Comparison of ENCODE assay signal across 9 cellular contexts in genomic region chr9:127347831-127348699, GRCh38. TPM values are rescaled to one million over a fixed set of nuclear protein-coding genes. Genes with fewer than 3 reads are reported as not detected.
A peak's percentile ranks its signal among the peaks of the same experiment; 100 is the strongest.
DNase-seq lines count a peak whose midpoint lies in the region; ATAC-seq and TF ChIP-seq lines count a peak whose summit lies in the region.
"Had no signal": no experiment of that assay in that cellular context is flagged by ENCODE, and none has a peak within 500 bp of the region (broad histone marks: within the 10 kb centered on the region; RNA-seq: fewer than 3 reads in every experiment).

No MANE protein-coding gene starts in this region.

- intact Hi-C loops in adrenal gland (cut with DNase I) = no loop called here

- POLR2A ChIA-PET in BJ (lab: Charles Lee) = interaction anchor here (0.7 kb wide), 1 partner anchor 143 kb away, joined by 4 read pairs; no protein-coding TSS in a partner anchor

- peak; percentile 40 for TF ChIP-seq RAD21 in Ishikawa (IDR thresholded peaks at IDR 0.05; ENCODE audit: low read depth)

- CTCF ChIA-PET in BJ (lab: Yijun Ruan, JAX) = interaction anchor here (0.6 to 2.5 kb wide), 13 partner anchors 11 to 411 kb away, joined by 3 to 22 read pairs (median 5); no protein-coding TSS in a partner anchor

- H3K27me3 ChIP-seq in BJ (ENCODE audit: control insufficient read depth, insufficient read depth, low read length) (no peaks in the 10 kb centered on the region), adrenal gland (no peaks in the 10 kb centered on the region)

- no peaks in the 10 kb centered on the region for H3K9me3 ChIP-seq in adrenal gland (replicated peaks in 1 of 3)
- H3K9me3 ChIP-seq: neutrophil had no signal

- no peak for ATAC-seq in HG02840 (IDR thresholded peaks at IDR 0.05; ENCODE audit: low FRiP score, unreplicated experiment)

- no peak overlapping the region for H3K27ac ChIP-seq in adrenal gland
- H3K27ac ChIP-seq: neutrophil had no signal

- H3K4me1 ChIP-seq in adrenal gland (replicated peaks in 1 of 2) = no peaks in the 10 kb centered on the region

- TF ChIP-seq CTCF in BJ (IDR thresholded peaks at IDR 0.05; ENCODE audit: insufficient read depth, low read depth, low read length) (peak; percentile 75), adrenal gland (IDR thresholded peaks at IDR 0.05) (peak; percentile 33 to 70 (median 46))

- DNase-seq in BJ (ENCODE audit: low read depth) (no peak), adrenal gland (peak in 4 of 7 donors; percentile 25 to 64 (median 33)), left kidney (ENCODE audit: low read depth, low spot score) (peak; percentile 54), COLO668 (lab: John Stamatoyannopoulos, UW; ENCODE audit: unreplicated experiment) (no peak), mesenteric fat pad (ENCODE audit: low spot score) (no peak), iPS-NIHi11 (ENCODE audit: low spot score) (no peak)

- TF ChIP-seq POLR2A in adrenal gland (IDR thresholded peaks at IDR 0.05) = no peak

- H3K4me3 ChIP-seq in BJ (ENCODE audit: low read depth, low read length) (no peak overlapping the region), adrenal gland (no peak overlapping the region)

- H3K36me3 ChIP-seq in BJ (ENCODE audit: control insufficient read depth, insufficient read depth, low read length) = no peaks in the 10 kb centered on the region
- peaks cover 0 to 23% of the 10 kb centered on the region in 2 donors for H3K36me3 ChIP-seq in adrenal gland (replicated peaks in 1 of 2)
- H3K36me3 ChIP-seq: neutrophil had no signal

- 64 to 78% (median 68%) methylated on average over 7 of the region's 7 CpGs for WGBS in adrenal gland, 4 donors

- no peak for TF ChIP-seq EP300 in Ishikawa (IDR thresholded peaks at IDR 0.05; ENCODE audit: borderline replicate concordance)

TF ChIP-seq in Ishikawa, 13 proteins besides CTCF, POLR2A, EP300 and RAD21:
- no peak for TF ChIP-seq TAF1 (IDR thresholded peaks at IDR 0.05; ENCODE audit: low read depth)
- TF ChIP-seq USF1 (IDR thresholded peaks at IDR 0.05) = no peak
- TF ChIP-seq CREB1 (IDR thresholded peaks at IDR 0.05; ENCODE audit: low read depth) = no peak
- TF ChIP-seq FOXM1 (IDR thresholded peaks at IDR 0.05; ENCODE audit: borderline replicate concordance, low read depth) = no peak
- no peak for TF ChIP-seq NFIC (IDR thresholded peaks at IDR 0.05)
- no peak for TF ChIP-seq YY1 (IDR thresholded peaks at IDR 0.05; ENCODE audit: low read depth)
- no peak for TF ChIP-seq TCF12 (IDR thresholded peaks at IDR 0.05; ENCODE audit: low read depth)
- no peak for TF ChIP-seq TEAD4 (IDR thresholded peaks at IDR 0.05)
- TF ChIP-seq ZBTB7A (IDR thresholded peaks at IDR 0.05; ENCODE audit: low read depth) = no peak
- TF ChIP-seq EGR1 (IDR thresholded peaks at IDR 0.05) = no peak
- no peak for TF ChIP-seq MAX (IDR thresholded peaks at IDR 0.05)
- TF ChIP-seq REST (IDR thresholded peaks at IDR 0.05; ENCODE audit: low read depth) = no peak
- TF ChIP-seq CEBPB (IDR thresholded peaks at IDR 0.05) = no peak

RNA-seq across cellular contexts. Expression of gene SLC2A8, which starts 48.9 kb away (rescaled TPM):
- polyA plus RNA-seq in BJ (2011; rRNA removed) (9.5 and 16.7 TPM in 2 replicates), adrenal gland (10 to 100 TPM; 17.1 to 66.6 (median 54.1) TPM)
- polyA minus RNA-seq in BJ (2011; rRNA and poly(A)+ RNA removed) = 6.0 and 11.2 TPM in 2 replicates
- total RNA-seq in adrenal gland (100 to 1,000 TPM in 1 of 8 donors, 10 to 100 TPM in 7; 35.2 to 121 (median 68.6) TPM), mesenteric fat pad (15.1 TPM)

Comparison
In these comparisons a context has a peak if more than half of its experiments do, and no peak if none do; other contexts are left out.
1. DNase-seq: peak in adrenal gland (4 of 7) and left kidney (single experiment); none in BJ (single experiment), COLO668 (single experiment), mesenteric fat pad (single experiment) and iPS-NIHi11 (single experiment).